ENCODE assay signal across 1 cellular context in the genomic region with DNA sequence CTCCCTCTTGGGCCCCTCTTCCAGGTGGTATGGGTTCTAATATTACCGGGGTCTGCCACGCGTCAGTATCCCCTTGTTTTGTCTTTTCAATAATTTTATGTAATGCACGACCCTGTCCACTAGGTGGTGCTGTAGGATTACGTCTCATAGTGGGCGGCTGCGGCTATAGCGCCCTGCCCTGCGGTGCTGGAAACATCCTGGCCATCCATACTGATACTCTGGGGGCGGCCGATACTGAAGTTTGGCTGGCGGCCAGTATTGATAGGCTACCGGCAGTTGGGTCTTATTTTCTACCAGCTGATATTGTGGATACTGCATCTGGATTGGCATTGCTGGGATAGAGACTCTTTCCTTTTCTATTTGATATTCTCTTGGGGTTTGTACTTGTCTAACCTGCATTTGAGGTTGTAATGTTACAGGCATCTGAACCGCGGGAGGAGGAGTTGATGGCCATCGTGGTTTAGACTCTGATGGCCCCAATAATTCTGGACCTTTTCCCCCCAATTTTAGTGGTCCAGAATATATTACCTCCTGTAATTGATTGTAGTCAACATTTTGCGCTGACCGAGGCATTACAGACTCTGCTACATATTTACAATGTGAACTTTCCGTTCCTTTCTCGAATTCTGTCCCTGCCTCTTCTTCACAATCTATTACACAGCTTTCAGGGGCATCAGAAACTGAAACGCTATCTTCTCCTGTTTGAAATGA.
TF ChIP-seq lines count a peak whose summit lies in the region.

No MANE protein-coding gene starts in this region.

TF ChIP-seq in IMR-90, 13 proteins besides CTCF, POLR2A, EP300 and RAD21:
- TF ChIP-seq SMC3 (IDR thresholded peaks at IDR 0.05; ENCODE audit: low read depth, low read length) (peak; percentile 68), FOS (IDR thresholded peaks at IDR 0.05; ENCODE audit: low read depth, low read length) (no peak), RCOR1 (IDR thresholded peaks at IDR 0.05; ENCODE audit: insufficient replicate concordance, low read length) (no peak), MXI1 (IDR thresholded peaks at IDR 0.05; ENCODE audit: borderline replicate concordance, low read depth, low read length) (no peak)
